ENCODE assay signal across 33 cellular contexts in genomic region chr21:38631676-38632075, GRCh38.
DNase-seq lines count a peak whose midpoint lies in the region; ATAC-seq, FAIRE-seq and TF ChIP-seq lines count a peak whose summit lies in the region.
"Had no signal": no experiment of that assay in that cellular context is flagged by ENCODE, and none has a peak within 500 bp of the region (broad histone marks: within the 10 kb centered on the region; RNA-seq: fewer than 3 reads in every experiment).

No MANE protein-coding gene starts in this region.

- peak; percentile 48; the same call in 1 of the 3 replicates for ATAC-seq in RWPE2 (ENCODE audit: low read depth)
- ATAC-seq in aorta (ENCODE audit: low FRiP score), result peak; percentile 38
- ATAC-seq in GM21390 (IDR thresholded peaks at IDR 0.05; ENCODE audit: unreplicated experiment), result no peak
- ATAC-seq: activated T-helper 17 cell treated with anti-CD3 and anti-CD28 coated beads, Interleukin-2, amount 50 U/mL, for 72 hours; foreskin keratinocyte; right lobe of liver; T-cell had no signal

- 28 to 35% methylated on average over 5 of the region's 5 CpGs for WGBS in aorta, 2 donors
- WGBS in small intestine, 3 donors, result 74 to 84% (median 79%) methylated on average over 5 of the region's 5 CpGs

- H3K9me3 ChIP-seq in RWPE2 (ENCODE audit: severe bottlenecking) (no peaks in the 10 kb centered on the region), neural progenitor cell (ENCODE audit: low read depth) (no peaks in the 10 kb centered on the region), aorta (ENCODE audit: control insufficient read depth, low read length) (no peaks in the 10 kb centered on the region), small intestine (ENCODE audit: control insufficient read depth, low read depth) (no peaks in the 10 kb centered on the region)
- H3K9me3 ChIP-seq: Peyer's patch, right lobe of liver, SJCRH30, testis had no signal

- intact Hi-C loops in aorta (cut with DNase I), result no loop called here

- DNase-seq in RWPE2 (ENCODE audit: low spot score) (no peak), bronchial epithelial cell (ENCODE audit: low read depth) (peak; percentile 83), neural progenitor cell (ENCODE audit: low spot score) (no peak), aorta (no peak), dedifferentiated amniotic fluid mesenchymal stem cell (ENCODE audit: extremely low spot score) (no peak), small intestine (no peak), cortex of kidney (lab: John Stamatoyannopoulos, UW) (no peak)
- DNase-seq: activated CD4-positive, alpha-beta T cell treated with anti-CD3 and anti-CD28 coated beads, Interleukin-2, amount 50 U/mL, for 48 hours; activated CD4-positive, CD25-positive, alpha-beta regulatory T cell; activated CD8-positive, alpha-beta memory T cell treated with anti-CD3 and anti-CD28 coated beads, Interleukin-2, amount 50 U/mL, for 4 hours; activated naive CD4-positive, alpha-beta T cell treated with anti-CD3 and anti-CD28 coated beads, Interleukin-2, amount 50 U/mL, for 16 hours; CD4-positive, CD25-positive, alpha-beta regulatory T cell; effector CD8-positive, alpha-beta T cell; EL; erythroblast; foreskin keratinocyte; heart left ventricle; Kasumi-1; kidney glomerular epithelial cell; NCI-H1092; NCI-H187 treated with DMSO at 0.1 percent for 48 hours; NCI-H526; Peyer's patch; right lobe of liver; SJCRH30; stimulated activated naive CD4-positive, alpha-beta T cell; T-cell; testis had no signal

- H3F3A ChIP-seq in neural progenitor cell (ENCODE audit: low read depth), result no peaks in the 10 kb centered on the region

- no peak overlapping the region for H3K9ac ChIP-seq in neural progenitor cell

- peaks cover 3% of the 10 kb centered on the region for H3K4me1 Mint-ChIP-seq in neural progenitor cell
- H3K4me1 Mint-ChIP-seq: activated T-helper 17 cell treated with anti-CD3 and anti-CD28 coated beads, Interleukin-2, amount 50 U/mL, for 72 hours; CD4-positive, CD25-positive, alpha-beta regulatory T cell; neural crest cell; T-cell had no signal

- no peaks in the 10 kb centered on the region for H3K79me2 ChIP-seq in neural progenitor cell (ENCODE audit: low read depth)

- no peaks in the 10 kb centered on the region for H3K36me3 Mint-ChIP-seq in neural progenitor cell
- H3K36me3 Mint-ChIP-seq: CD4-positive, CD25-positive, alpha-beta regulatory T cell; T-cell had no signal

- H3K27me3 ChIP-seq in RWPE2 (ENCODE audit: insufficient read depth, poor library complexity, severe bottlenecking), result no peaks in the 10 kb centered on the region
- no peaks in the 10 kb centered on the region for H3K27me3 ChIP-seq in bronchial epithelial cell (ENCODE audit: control insufficient read depth, insufficient read depth, low read length)
- H3K27me3 ChIP-seq in neural progenitor cell, result no peaks in the 10 kb centered on the region
- H3K27me3 ChIP-seq in aorta (ENCODE audit: control insufficient read depth in 1 of 2, insufficient read depth in 2 of 2, low read length in 1 of 2), result no peaks in the 10 kb centered on the region
- no peaks in the 10 kb centered on the region for H3K27me3 ChIP-seq in small intestine (ENCODE audit: control insufficient read depth in 2 of 2, insufficient read depth in 2 of 2, low read length in 2 of 2)
- H3K27me3 ChIP-seq: foreskin keratinocyte, Peyer's patch, right lobe of liver, SJCRH30, testis had no signal

- peaks cover 10% of the 10 kb centered on the region for H3K9me3 Mint-ChIP-seq in neural progenitor cell

- H3K27me3 Mint-ChIP-seq in neural progenitor cell (ENCODE audit: insufficient read depth, low read depth), result no peaks in the 10 kb centered on the region
- H3K27me3 Mint-ChIP-seq: CD4-positive, CD25-positive, alpha-beta regulatory T cell had no signal

- peaks cover 4% of the 10 kb centered on the region for H3K4me1 ChIP-seq in RWPE2 (ENCODE audit: insufficient read depth, poor library complexity, severe bottlenecking)
- H3K4me1 ChIP-seq in neural progenitor cell, result peaks cover 5% of the 10 kb centered on the region
- peaks cover 8 to 10% of the 10 kb centered on the region in 2 donors for H3K4me1 ChIP-seq in aorta (ENCODE audit: control insufficient read depth in 1 of 2, insufficient read depth in 2 of 2, low read length in 2 of 2)
- no peaks in the 10 kb centered on the region for H3K4me1 ChIP-seq in small intestine (ENCODE audit: control insufficient read depth in 2 of 2, insufficient read depth in 1 of 2, low read depth in 1 of 2, low read length in 1 of 2)
- H3K4me1 ChIP-seq: heart left ventricle, Peyer's patch, right lobe of liver, SJCRH30, testis had no signal

- peak overlapping the region; percentile 46 for H3K27ac Mint-ChIP-seq in neural progenitor cell
- H3K27ac Mint-ChIP-seq: activated T-helper 17 cell treated with anti-CD3 and anti-CD28 coated beads, Interleukin-2, amount 50 U/mL, for 72 hours; CD4-positive, CD25-positive, alpha-beta regulatory T cell; T-cell had no signal

- no peak overlapping the region for H3K4me2 ChIP-seq in neural progenitor cell

- no peak overlapping the region for H3K27ac ChIP-seq in RWPE2 (ENCODE audit: poor library complexity, severe bottlenecking)
- H3K27ac ChIP-seq in neural progenitor cell, result no peak overlapping the region
- H3K27ac ChIP-seq in aorta (ENCODE audit: low read depth in 1 of 2, low read length in 2 of 2), result peak overlapping the region; percentile 3 to 47
- H3K27ac ChIP-seq in small intestine (ENCODE audit: low read depth in 1 of 2, low read length in 1 of 2), result no peak overlapping the region
- H3K27ac ChIP-seq: foreskin keratinocyte, Peyer's patch, right lobe of liver, SJCRH30, testis had no signal

- no peaks in the 10 kb centered on the region for H3K36me3 ChIP-seq in RWPE2 (ENCODE audit: low read depth)
- no peaks in the 10 kb centered on the region for H3K36me3 ChIP-seq in bronchial epithelial cell (ENCODE audit: control insufficient read depth, insufficient read depth, low read length)
- H3K36me3 ChIP-seq in neural progenitor cell, result no peaks in the 10 kb centered on the region
- H3K36me3 ChIP-seq in aorta (ENCODE audit: control insufficient read depth in 1 of 2, insufficient read depth in 2 of 2, low read length in 1 of 2), result peaks cover 0 to 2% of the 10 kb centered on the region in 2 donors
- H3K36me3 ChIP-seq in small intestine (ENCODE audit: control insufficient read depth in 2 of 2, insufficient read depth in 2 of 2, low read length in 2 of 2), result no peaks in the 10 kb centered on the region
- H3K36me3 ChIP-seq: heart left ventricle, Peyer's patch, right lobe of liver, SJCRH30 had no signal

- FAIRE-seq in bronchial epithelial cell (lab: Jason Lieb, UNC), result no peak
- no peak for FAIRE-seq in small intestine (lab: Jason Lieb, UNC)
- FAIRE-seq: GM12892 had no signal

- TF ChIP-seq CTCF in RWPE2 (IDR thresholded peaks at IDR 0.05; ENCODE audit: poor library complexity, severe bottlenecking), result no peak
- TF ChIP-seq CTCF in bronchial epithelial cell (IDR thresholded peaks at IDR 0.05; ENCODE audit: insufficient read depth, low read length, severe bottlenecking), result no peak
- TF ChIP-seq CTCF in neural progenitor cell (IDR thresholded peaks at IDR 0.05), result no peak

- H3K4me3 ChIP-seq in RWPE2 (ENCODE audit: severe bottlenecking) (no peak overlapping the region), bronchial epithelial cell (ENCODE audit: low read depth, low read length) (no peak overlapping the region), neural progenitor cell (no peak overlapping the region), aorta (ENCODE audit: low read length in 2 of 2) (no peak overlapping the region), small intestine (ENCODE audit: low read depth in 1 of 2, low read length in 2 of 2) (no peak overlapping the region)
- H3K4me3 ChIP-seq: heart left ventricle, lung, Peyer's patch, right lobe of liver, SJCRH30, testis had no signal

- no peaks in the 10 kb centered on the region for H4K20me1 ChIP-seq in neural progenitor cell (ENCODE audit: low read depth)

- no peak overlapping the region for H3K4me3 Mint-ChIP-seq in neural progenitor cell
- H3K4me3 Mint-ChIP-seq: activated T-helper 17 cell treated with anti-CD3 and anti-CD28 coated beads, Interleukin-2, amount 50 U/mL, for 72 hours; CD4-positive, CD25-positive, alpha-beta regulatory T cell; neural crest cell; T-cell had no signal

- no peak overlapping the region for H2AFZ ChIP-seq in neural progenitor cell (replicated peaks)

Comparison
In these comparisons a context has a peak if more than half of its experiments do, and no peak if none do; other contexts are left out.
1. H3K27ac ChIP-seq: peak in aorta (2 of 2); none in RWPE2 (single experiment), neural progenitor cell (single experiment) and small intestine (0 of 2).